ENCODE assay signal across 8 cellular contexts in the genomic region with DNA sequence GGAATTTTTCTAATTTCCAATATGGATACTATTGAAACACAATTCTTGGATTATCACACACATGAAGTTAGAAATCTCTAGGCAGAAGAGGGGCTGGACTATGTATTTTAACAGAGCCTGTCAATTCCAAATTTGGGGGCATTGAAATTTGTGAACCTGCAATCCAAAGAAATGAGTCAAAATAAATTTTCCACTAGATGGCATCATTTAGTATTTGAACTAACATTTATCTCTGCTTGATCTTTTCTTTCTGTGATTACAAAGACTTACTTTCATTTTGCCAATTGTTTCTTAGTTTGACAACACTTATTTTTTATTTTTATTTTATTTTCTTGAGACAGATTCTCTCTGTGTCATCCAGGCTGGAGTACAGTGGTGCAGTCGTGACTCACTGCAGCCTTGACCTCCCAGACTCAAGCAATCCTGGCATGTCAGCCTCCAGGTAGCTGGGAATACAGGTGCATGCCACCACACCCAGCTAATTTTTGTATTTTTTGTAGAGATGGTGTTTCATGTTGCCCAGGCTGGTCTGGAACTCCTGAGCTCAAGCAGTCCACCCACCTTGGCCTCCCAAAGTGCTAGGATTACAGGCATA. TPM values are rescaled to one million over a fixed set of nuclear protein-coding genes. Genes with fewer than 3 reads are reported as not detected.
DNase-seq lines count a peak whose midpoint lies in the region; ATAC-seq and TF ChIP-seq lines count a peak whose summit lies in the region.

No MANE protein-coding gene starts in this region.

- H3K4me3 ChIP-seq in heart left ventricle (no peak overlapping the region), tibial artery (no peak overlapping the region), lower leg skin (ENCODE audit: low read depth, poor library complexity, severe bottlenecking) (no peak overlapping the region), WERI-Rb-1 (ENCODE audit: low read depth, low read length) (no peak overlapping the region)

- H3K27me3 ChIP-seq in heart left ventricle (no peaks in the 10 kb centered on the region), tibial artery (no peaks in the 10 kb centered on the region), WERI-Rb-1 (ENCODE audit: insufficient read depth, low read depth, severe bottlenecking) (no peaks in the 10 kb centered on the region)

- intact Hi-C loops in heart left ventricle (cut with DNase I), result loop anchor here in 6 of 10 donors (5.0 to 10.0 kb wide), 6 partner anchors 66 to 672 kb away; a partner anchor contains a TSS
- intact Hi-C loops in Right ventricle myocardium inferior (cut with DNase I), result no loop called here
- intact Hi-C loops in tibial artery (cut with DNase I; ENCODE audit: low total_unique reads), result loop anchor here (5.0 kb wide), 1 partner anchor 131 kb away; no protein-coding TSS in a partner anchor
- intact Hi-C loops in lower leg skin (cut with DNase I; ENCODE audit: low total_unique reads), result no loop called here

- whole genome bisulfite sequencing in heart left ventricle, 4 donors, result 65 to 76% (median 73%) methylated on average over 1 of the region's 1 CpG
- WGBS in lower leg skin, 2 donors, result 5 to 21% methylated on average over 1 of the region's 1 CpG

- H3K9me3 ChIP-seq in heart left ventricle, result no peaks in the 10 kb centered on the region
- no peaks in the 10 kb centered on the region for H3K9me3 ChIP-seq in tibial artery
- H3K9me3 ChIP-seq in WERI-Rb-1 (ENCODE audit: severe bottlenecking), result no peaks in the 10 kb centered on the region

- H3K27ac ChIP-seq in heart left ventricle (peak overlapping the region in 2 of 12 donors; percentile 15 to 85), epithelial cell of prostate (no peak overlapping the region), tibial artery (peak overlapping the region; percentile 10 to 91), WERI-Rb-1 (no peak overlapping the region)

- H3K36me3 ChIP-seq in heart left ventricle, result peaks cover 0 to 7% (median 4%) of the 10 kb centered on the region in 9 donors
- peaks cover 0 to 4% (median 3%) of the 10 kb centered on the region in 3 donors for H3K36me3 ChIP-seq in tibial artery
- peaks cover 5% of the 10 kb centered on the region for H3K36me3 ChIP-seq in WERI-Rb-1

- H3K4me1 ChIP-seq in heart left ventricle (peaks cover 0 to 43% (median 19%) of the 10 kb centered on the region in 12 donors), tibial artery (peaks cover 0 to 29% (median 20%) of the 10 kb centered on the region in 4 donors)

- DNase-seq in heart left ventricle (no peak), Right ventricle myocardium inferior (ENCODE audit: missing footprints) (no peak), OCI-M1 (lab: John Stamatoyannopoulos, UW) (peak; percentile 70), epithelial cell of prostate (ENCODE audit: low read depth, low spot score) (peak; percentile 18), tibial artery (no peak), epidermal melanocyte (ENCODE audit: insufficient read length, low spot score) (no peak), lower leg skin (ENCODE audit: low spot score in 2 of 2) (no peak), WERI-Rb-1 (no peak)

- TF ChIP-seq POLR2A in heart left ventricle (IDR thresholded peaks at IDR 0.05), result no peak
- no peak for TF ChIP-seq POLR2A in lower leg skin (IDR thresholded peaks at IDR 0.05)

- peak in 9 of 12 donors; percentile 8 to 47 (median 22) for TF ChIP-seq CTCF in heart left ventricle (IDR thresholded peaks at IDR 0.05)
- peak; percentile 7 to 30 for TF ChIP-seq CTCF in tibial artery (IDR thresholded peaks at IDR 0.05)
- no peak for TF ChIP-seq CTCF in lower leg skin (IDR thresholded peaks at IDR 0.05)
- no peak for TF ChIP-seq CTCF in WERI-Rb-1 (IDR thresholded peaks at IDR 0.05; ENCODE audit: low read depth, low read length)

- ATAC-seq in heart left ventricle, result no peak
- no peak for ATAC-seq in Right ventricle myocardium inferior

RNA-seq across cellular contexts. Expression of a gene that starts 2.7 kb away (rescaled TPM):
- total RNA-seq in heart left ventricle, result 10 to 100 TPM; 46.3 to 63.6 (median 54.2) TPM
- polyA plus RNA-seq in heart left ventricle, result 100 to 1,000 TPM in 1 of 2 donors, 10 to 100 TPM in 1; 71.5 to 102 TPM
- 56.3 TPM for total RNA-seq in Right ventricle myocardium inferior
- 100 to 1,000 TPM in 1 of 4 donors, 10 to 100 TPM in 3; 83.8 to 110 (median 85.7) TPM for total RNA-seq in lower leg skin

Comparison
In these comparisons a context has a peak if more than half of its experiments do, and no peak if none do; other contexts are left out.
1. intact Hi-C loops: an anchor here in heart left ventricle (5.0 to 10.0 kb wide) and tibial artery (5.0 kb wide); none called in Right ventricle myocardium inferior and lower leg skin.
2. DNase-seq: peak in OCI-M1 (single experiment) and epithelial cell of prostate (single experiment); none in heart left ventricle (0 of 5), Right ventricle myocardium inferior (single experiment), tibial artery (0 of 2), epidermal melanocyte (single experiment), lower leg skin (0 of 2) and WERI-Rb-1 (single experiment).
3. H3K27ac ChIP-seq: peak in tibial artery (2 of 2); none in epithelial cell of prostate (single experiment) and WERI-Rb-1 (single experiment).
4. CTCF ChIP-seq: peak in heart left ventricle (9 of 12) and tibial artery (2 of 2); none in lower leg skin (0 of 3) and WERI-Rb-1 (single experiment).